ENCODE assay signal across 13 cellular contexts in the genomic region with DNA sequence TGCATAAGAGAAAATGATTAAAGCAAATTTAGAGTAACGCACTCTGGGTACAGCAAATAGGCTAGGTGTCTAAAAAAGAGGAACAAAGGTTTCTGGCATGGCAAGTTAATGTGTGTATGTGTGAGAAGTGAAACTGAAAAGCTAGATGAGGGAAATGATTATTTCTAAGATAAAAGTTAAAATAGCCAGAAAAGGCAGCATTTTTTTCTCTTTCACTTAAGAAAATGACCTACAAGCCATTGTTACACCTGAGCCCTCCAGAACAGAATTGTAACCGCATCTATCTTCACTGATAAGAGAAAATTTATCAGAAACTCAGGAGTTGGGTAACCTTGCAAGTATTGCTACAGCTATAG.
DNase-seq lines count a peak whose midpoint lies in the region; ATAC-seq and TF ChIP-seq lines count a peak whose summit lies in the region.
"Had no signal": no experiment of that assay in that cellular context is flagged by ENCODE, and none has a peak within 500 bp of the region (broad histone marks: within the 10 kb centered on the region; RNA-seq: fewer than 3 reads in every experiment).

No MANE protein-coding gene starts in this region.

- H3K4me2 ChIP-seq in OCI-LY7 (ENCODE audit: low read length): no peak overlapping the region

- H3K36me3 Mint-ChIP-seq in activated CD8-positive, alpha-beta T cell treated with anti-CD3 and anti-CD28 coated beads, Interleukin-2, amount 10 ng/mL, durations not matched to agents 7 days and 5 days (ENCODE audit: low read depth): no peaks in the 10 kb centered on the region
- no peaks in the 10 kb centered on the region for H3K36me3 Mint-ChIP-seq in natural killer cell

- no peaks in the 10 kb centered on the region for H3K9me2 ChIP-seq in OCI-LY7 (ENCODE audit: insufficient read depth, low read length)

- no peaks in the 10 kb centered on the region for H3K4me1 Mint-ChIP-seq in activated CD8-positive, alpha-beta T cell treated with anti-CD3 and anti-CD28 coated beads, Interleukin-2, amount 10 ng/mL, durations not matched to agents 7 days and 5 days (ENCODE audit: low read depth)
- H3K4me1 Mint-ChIP-seq in natural killer cell: no peaks in the 10 kb centered on the region

- POLR2A ChIA-PET in OCI-LY7 (lab: Charles Lee): interaction anchor here (0.6 kb wide), 1 partner anchor 128 kb away, joined by 3 read pairs; no protein-coding TSS in a partner anchor
- POLR2A ChIA-PET in activated CD8-positive, alpha-beta T cell treated with anti-CD3 and anti-CD28 coated beads, Interleukin-2, amount 10 ng/mL, durations not matched to agents 7 days and 5 days (lab: Charles Lee): no interaction called here

- peaks cover 3% of the 10 kb centered on the region for H3K4me1 ChIP-seq in OCI-LY7 (ENCODE audit: insufficient read depth, low read length, poor library complexity, severe bottlenecking)

- BruUV-seq in OCI-LY7 (replicated peaks; lab: Mats Ljungman, UMichigan): no TSS peak

- DNase-seq in OCI-LY7 (ENCODE audit: low spot score): peak; percentile 6
- no peak for DNase-seq in NCI-H1105 (lab: John Stamatoyannopoulos, UW)
- no peak for DNase-seq in SHP77 (lab: John Stamatoyannopoulos, UW)
- no peak for DNase-seq in activated CD8-positive, alpha-beta T cell treated with anti-CD3 and anti-CD28 coated beads, Interleukin-2, amount 10 ng/mL, durations not matched to agents 7 days and 5 days
- no peak for DNase-seq in natural killer cell
- DNase-seq: AML-193; head of caudate nucleus; stimulated activated CD4-positive, alpha-beta T cell treated with anti-CD3 and anti-CD28 coated beads, Interleukin-4, amount 100 ng/mL, for 24 hours had no signal

- no peaks in the 10 kb centered on the region for H3K9me3 ChIP-seq in OCI-LY7 (ENCODE audit: low read length)

- no peak for TF ChIP-seq CTCF in OCI-LY7 (conservative IDR thresholded peaks at IDR 0.05; ENCODE audit: low read length)
- TF ChIP-seq CTCF in natural killer cell (IDR thresholded peaks at IDR 0.05): no peak

- CTCF ChIA-PET in OCI-LY7 (lab: Charles Lee; ENCODE audit: unreplicated experiment): no interaction called here
- CTCF ChIA-PET in activated CD8-positive, alpha-beta T cell treated with anti-CD3 and anti-CD28 coated beads, Interleukin-2, amount 10 ng/mL, durations not matched to agents 7 days and 5 days (lab: Charles Lee): no interaction called here

- H3K4me3 Mint-ChIP-seq in activated CD8-positive, alpha-beta T cell treated with anti-CD3 and anti-CD28 coated beads, Interleukin-2, amount 10 ng/mL, durations not matched to agents 7 days and 5 days: no peak overlapping the region
- no peak overlapping the region for H3K4me3 Mint-ChIP-seq in natural killer cell

- no peaks in the 10 kb centered on the region for H3K79me2 ChIP-seq in OCI-LY7 (ENCODE audit: insufficient read depth, low read depth, low read length)

- no peaks in the 10 kb centered on the region for H3K27me3 Mint-ChIP-seq in activated CD8-positive, alpha-beta T cell treated with anti-CD3 and anti-CD28 coated beads, Interleukin-2, amount 10 ng/mL, durations not matched to agents 7 days and 5 days (ENCODE audit: low read depth)
- no peaks in the 10 kb centered on the region for H3K27me3 Mint-ChIP-seq in natural killer cell (ENCODE audit: low read depth in 2 of 2)

- no peak overlapping the region for H3K27ac ChIP-seq in OCI-LY7 (ENCODE audit: low read depth, low read length, poor library complexity, severe bottlenecking)
- H3K27ac ChIP-seq: cardiac muscle cell, RWPE1 had no signal

- no peak overlapping the region for H3K27ac Mint-ChIP-seq in activated CD8-positive, alpha-beta T cell treated with anti-CD3 and anti-CD28 coated beads, Interleukin-2, amount 10 ng/mL, durations not matched to agents 7 days and 5 days
- no peak overlapping the region for H3K27ac Mint-ChIP-seq in natural killer cell

- no peaks in the 10 kb centered on the region for H4K20me1 ChIP-seq in OCI-LY7 (ENCODE audit: insufficient read depth, low read length)

- H3K36me3 ChIP-seq in OCI-LY7 (ENCODE audit: insufficient read depth, low read length): no peaks in the 10 kb centered on the region
- H3K36me3 ChIP-seq: cardiac muscle cell had no signal

- intact Hi-C loops in OCI-LY7 (cut with micrococcal nuclease; ENCODE audit: unreplicated experiment) (no loop called here), natural killer cell (cut with micrococcal nuclease) (no loop called here)

- no peaks in the 10 kb centered on the region for H3K9me3 Mint-ChIP-seq in activated CD8-positive, alpha-beta T cell treated with anti-CD3 and anti-CD28 coated beads, Interleukin-2, amount 10 ng/mL, durations not matched to agents 7 days and 5 days (ENCODE audit: insufficient read depth)
- H3K9me3 Mint-ChIP-seq in natural killer cell: peaks cover 2 to 5% of the 10 kb centered on the region in 2 donors

- ATAC-seq in GM18502 (IDR thresholded peaks at IDR 0.05; ENCODE audit: poor library complexity, unreplicated experiment) (peak; percentile 97), GM21423 (IDR thresholded peaks at IDR 0.05; ENCODE audit: unreplicated experiment) (peak; percentile 95), HG03108 (IDR thresholded peaks at IDR 0.05; ENCODE audit: unreplicated experiment) (peak; percentile 95), natural killer cell (no peak)
- ATAC-seq in activated CD8-positive, alpha-beta T cell treated with anti-CD3 and anti-CD28 coated beads, Interleukin-2, amount 10 ng/mL, durations not matched to agents 7 days and 5 days: no peak

- H3K4me3 ChIP-seq in OCI-LY7 (ENCODE audit: low read depth, low read length, poor library complexity, severe bottlenecking): no peak overlapping the region
- H3K4me3 ChIP-seq: cardiac muscle cell had no signal

- no peak overlapping the region for H2AFZ ChIP-seq in OCI-LY7 (ENCODE audit: low read length)

Comparison
In these comparisons a context has a peak if more than half of its experiments do, and no peak if none do; other contexts are left out.
1. ATAC-seq: peak in GM18502 (single experiment), GM21423 (single experiment) and HG03108 (single experiment); none in activated CD8-positive, alpha-beta T cell treated with anti-CD3 and anti-CD28 coated beads, Interleukin-2, amount 10 ng/mL, durations not matched to agents 7 days and 5 days (single experiment) and natural killer cell (0 of 3).